9 cellular contexts compared by ENCODE assay signal in the genomic region with DNA sequence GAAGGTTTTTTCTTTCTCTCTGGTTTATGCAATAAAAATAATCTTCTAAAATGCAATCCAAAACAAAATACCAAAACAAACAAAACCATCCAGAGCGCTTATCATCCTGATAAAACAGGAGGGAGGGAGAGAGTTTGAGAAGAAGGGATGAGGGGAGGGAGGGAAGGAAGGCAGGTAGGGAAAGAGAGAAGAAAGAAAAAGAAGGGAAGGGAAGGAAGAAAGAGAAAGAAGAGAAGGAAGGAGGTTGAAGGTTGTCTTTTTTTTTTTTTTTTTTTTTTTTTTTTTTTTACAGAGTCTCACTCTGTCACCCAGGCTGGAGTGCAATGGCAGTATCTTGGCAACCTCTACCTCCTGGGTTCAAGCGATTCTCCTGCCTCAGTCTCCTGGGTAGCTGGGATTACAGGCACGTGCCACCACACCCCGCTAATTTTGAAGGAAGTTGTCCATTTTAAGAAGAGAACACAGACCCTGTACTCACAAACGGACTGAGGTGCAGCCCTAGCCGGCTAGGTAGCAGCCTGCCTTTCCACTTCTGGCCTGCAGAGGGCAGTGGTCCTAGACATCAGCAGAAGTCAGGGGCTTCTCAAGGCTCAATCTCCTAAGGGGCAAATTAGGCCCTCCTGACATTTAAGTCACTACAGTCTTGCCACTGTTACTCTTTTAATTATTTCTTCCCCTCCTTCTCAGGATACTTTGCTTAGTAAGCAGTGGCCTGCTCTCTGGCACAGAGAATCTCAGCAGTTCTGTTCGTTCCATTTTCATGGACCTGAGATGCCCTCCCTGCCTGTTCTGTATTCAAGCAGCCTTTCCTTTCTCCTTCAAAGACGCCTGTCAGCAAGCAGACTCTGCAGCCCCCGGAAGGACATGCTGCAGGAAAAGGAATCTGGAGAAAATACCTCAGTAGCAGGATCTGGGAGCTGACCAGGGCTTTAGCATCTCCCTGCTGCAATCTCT.
DNase-seq lines count a peak whose midpoint lies in the region; ATAC-seq, FAIRE-seq and TF ChIP-seq lines count a peak whose summit lies in the region.
"Had no signal": no experiment of that assay in that cellular context is flagged by ENCODE, and none has a peak within 500 bp of the region (broad histone marks: within the 10 kb centered on the region; RNA-seq: fewer than 3 reads in every experiment).

No MANE protein-coding gene starts in this region.

- no peak for TF ChIP-seq POLR2A in H54 (IDR thresholded peaks at IDR 0.05; ENCODE audit: low read depth, low read length)
- TF ChIP-seq POLR2A in adrenal gland (IDR thresholded peaks at IDR 0.05): no peak

- H3K4me1 ChIP-seq in adrenal gland (replicated peaks in 1 of 2): peaks cover 0 to 6% of the 10 kb centered on the region in 2 donors
- H3K4me1 ChIP-seq in right cardiac atrium (ENCODE audit: control insufficient read depth, insufficient read depth, low read length): no peaks in the 10 kb centered on the region

- DNase-seq in EL (peak; percentile 69), H54 (ENCODE audit: insufficient read length, low spot score) (peak; percentile 61), MV-4-11 (lab: John Stamatoyannopoulos, UW) (peak; percentile 41), SW480 (ENCODE audit: low spot score) (peak; percentile 71), adrenal gland (peak; percentile 60 to 90 (median 75)), right cardiac atrium (peak; percentile 68 to 90 (median 86)), sciatic nerve (ENCODE audit: low spot score) (peak; percentile 85), SKM-1 treated with dmso at 0.1 percent for 144 hours (lab: John Stamatoyannopoulos, UW; ENCODE audit: unreplicated experiment) (no peak)

- intact Hi-C loops in adrenal gland (cut with DNase I): loop anchor here (5.0 to 10.0 kb wide), 2 partner anchors 70 to 73 kb away; no protein-coding TSS in a partner anchor
- intact Hi-C loops in right cardiac atrium (cut with DNase I): loop anchor here (2.0 to 5.0 kb wide), 3 partner anchors 73 to 76 kb away; partner anchors contain the start of gene EPB41L4B (in 2 of the 4)
- intact Hi-C loops in sciatic nerve (cut with DNase I): loop anchor here (2.0 kb wide), 1 partner anchor 76 kb away; the partner anchor contains the start of gene EPB41L4B

- TF ChIP-seq CTCF in adrenal gland (IDR thresholded peaks at IDR 0.05): peak; percentile 75 to 94 (median 85)

- ATAC-seq in right cardiac atrium: peak; percentile 81 to 82
- peak; percentile 74 for ATAC-seq in sciatic nerve

- no peaks in the 10 kb centered on the region for H3K36me3 ChIP-seq in adrenal gland (replicated peaks in 1 of 2)

- WGBS in adrenal gland, 4 donors: 23 to 27% (median 25%) methylated on average over 8 to 9 of the region's 9 CpGs
- WGBS in right cardiac atrium: 27% methylated on average over 9 of the region's 9 CpGs

- H3K9me3 ChIP-seq in adrenal gland (replicated peaks in 1 of 3) (no peaks in the 10 kb centered on the region), right cardiac atrium (ENCODE audit: control insufficient read depth, low read length) (no peaks in the 10 kb centered on the region)

- H3K4me3 ChIP-seq in adrenal gland: no peak overlapping the region
- H3K4me3 ChIP-seq in right cardiac atrium (ENCODE audit: low read length): no peak overlapping the region

- H3K27ac ChIP-seq in adrenal gland (no peak overlapping the region), right cardiac atrium (ENCODE audit: low read length) (peak overlapping the region; percentile 83)

- H3K27me3 ChIP-seq in adrenal gland (no peaks in the 10 kb centered on the region), right cardiac atrium (ENCODE audit: control insufficient read depth, insufficient read depth) (no peaks in the 10 kb centered on the region)

- FAIRE-seq in H54 (lab: Jason Lieb, UNC): peak; percentile 81
- FAIRE-seq: endometrium had no signal
